8 cellular contexts compared by ENCODE assay signal in genomic region chr22:38758276-38758945, GRCh38. TPM values are rescaled to one million over a fixed set of nuclear protein-coding genes. Genes with fewer than 3 reads are reported as not detected.
DNase-seq lines count a peak whose midpoint lies in the region; ATAC-seq and TF ChIP-seq lines count a peak whose summit lies in the region.

No MANE protein-coding gene starts in this region.

- 83 to 95% methylated on average over 4 to 5 of the region's 16 CpGs for WGBS in esophagus squamous epithelium, 2 donors
- 75 to 78% methylated on average over 16 of the region's 16 CpGs for WGBS in lower leg skin, 2 donors

- H3K9me3 ChIP-seq in esophagus squamous epithelium = no peaks in the 10 kb centered on the region

- H3K9me3 Mint-ChIP-seq in IgD-negative memory B cell = no peaks in the 10 kb centered on the region
- H3K9me3 Mint-ChIP-seq in central memory CD8-positive, alpha-beta T cell = no peaks in the 10 kb centered on the region

- H3K27me3 ChIP-seq in esophagus squamous epithelium = no peaks in the 10 kb centered on the region

- H3K4me3 ChIP-seq in esophagus squamous epithelium (no peak overlapping the region), lower leg skin (ENCODE audit: low read depth, poor library complexity, severe bottlenecking) (no peak overlapping the region)

- DNase-seq in activated CD4-positive, alpha-beta T cell treated with anti-CD3 and anti-CD28 coated beads, Interleukin-2, amount 50 U/mL, for 4 hours = peak; percentile 77 to 80
- peak in 1 of 2 donors; percentile 28 for DNase-seq in central memory CD8-positive, alpha-beta T cell (ENCODE audit: low spot score in 2 of 2)
- DNase-seq in stimulated activated CD8-positive, alpha-beta memory T cell treated with anti-CD3 and anti-CD28 coated beads, Interleukin-12 subunit alpha, Interleukin-12 subunit beta, amount 100 ng/mL, for 4 hours (ENCODE audit: low read depth) = peak; percentile 58
- DNase-seq in esophagus squamous epithelium (lab: John Stamatoyannopoulos, UW) (no peak), lower leg skin (ENCODE audit: low spot score in 2 of 2) (no peak)

- peaks cover 0 to 3% (median 0%) of the 10 kb centered on the region in 3 donors for H3K36me3 ChIP-seq in esophagus squamous epithelium

- peak overlapping the region; percentile 34 to 99 (median 85) for H3K4me3 Mint-ChIP-seq in IgD-negative memory B cell
- H3K4me3 Mint-ChIP-seq in central memory CD8-positive, alpha-beta T cell = peak overlapping the region; percentile 89

- intact Hi-C loops in esophagus squamous epithelium (cut with DNase I) (no loop called here), lower leg skin (cut with DNase I; ENCODE audit: low total_unique reads) (no loop called here)

- TF ChIP-seq CTCF in esophagus squamous epithelium (IDR thresholded peaks at IDR 0.05) (no peak), lower leg skin (IDR thresholded peaks at IDR 0.05) (no peak)

- no peak for TF ChIP-seq POLR2A in esophagus squamous epithelium (IDR thresholded peaks at IDR 0.05)
- TF ChIP-seq POLR2A in lower leg skin (IDR thresholded peaks at IDR 0.05) = no peak

- H3K27ac Mint-ChIP-seq in IgD-negative memory B cell = peak overlapping the region; percentile 46 to 63 (median 51)
- peak overlapping the region; percentile 17 for H3K27ac Mint-ChIP-seq in central memory CD8-positive, alpha-beta T cell (ENCODE audit: low read depth)

- peaks cover 15 to 35% (median 18%) of the 10 kb centered on the region in 3 donors for H3K4me1 ChIP-seq in esophagus squamous epithelium

- H3K27ac ChIP-seq in esophagus squamous epithelium = no peak overlapping the region

- H3K36me3 Mint-ChIP-seq in IgD-negative memory B cell = peaks cover 1% of the 10 kb centered on the region
- H3K36me3 Mint-ChIP-seq in central memory CD8-positive, alpha-beta T cell (ENCODE audit: insufficient read depth) = peaks cover 22% of the 10 kb centered on the region

- H3K27me3 Mint-ChIP-seq in IgD-negative memory B cell = no peaks in the 10 kb centered on the region
- no peaks in the 10 kb centered on the region for H3K27me3 Mint-ChIP-seq in central memory CD8-positive, alpha-beta T cell

- peaks cover 37 to 41% (median 40%) of the 10 kb centered on the region in 3 donors for H3K4me1 Mint-ChIP-seq in IgD-negative memory B cell
- H3K4me1 Mint-ChIP-seq in central memory CD8-positive, alpha-beta T cell = peaks cover 43% of the 10 kb centered on the region

- no peak for ATAC-seq in central memory CD8-positive, alpha-beta T cell (replicated peaks; ENCODE audit: extremely low read depth, poor library complexity, severe bottlenecking)
- ATAC-seq in HG03439 (IDR thresholded peaks at IDR 0.05; ENCODE audit: unreplicated experiment) (no peak), GM21529 (IDR thresholded peaks at IDR 0.05; ENCODE audit: unreplicated experiment) (no peak)

RNA-seq across cellular contexts. Expression of gene SUN2, which starts 2.6 kb away (rescaled TPM):
- polyA plus RNA-seq in IgD-negative memory B cell = 206 TPM
- total RNA-seq in esophagus squamous epithelium (100 to 1,000 TPM in 3 of 4 donors, 10 to 100 TPM in 1; 94.2 to 307 (median 191) TPM), lower leg skin (100 to 1,000 TPM; 231 to 344 (median 282) TPM)

RNA-seq across cellular contexts. Expression of gene DNAL4, which starts 35.5 kb away (rescaled TPM):
- 9.0 TPM for polyA plus RNA-seq in IgD-negative memory B cell
- total RNA-seq in esophagus squamous epithelium (10 to 100 TPM in 3 of 4 donors, 1 to 10 TPM in 1; 7.3 to 15.5 (median 13.7) TPM), lower leg skin (10 to 100 TPM; 15.3 to 24.2 (median 23.7) TPM)

RNA-seq across cellular contexts. Expression of gene GTPBP1, which starts 52.7 kb away (rescaled TPM):
- polyA plus RNA-seq in IgD-negative memory B cell = 46.7 TPM
- total RNA-seq in esophagus squamous epithelium = 10 to 100 TPM; 15.3 to 37.4 (median 32.0) TPM
- total RNA-seq in lower leg skin = 10 to 100 TPM; 53.1 to 79.9 (median 72.7) TPM

RNA-seq across cellular contexts. Expression of gene JOSD1, which starts 57.7 kb away (rescaled TPM):
- polyA plus RNA-seq in IgD-negative memory B cell = 5.4 TPM
- total RNA-seq in esophagus squamous epithelium = 10 to 100 TPM; 27.8 to 48.8 (median 33.1) TPM
- 10 to 100 TPM; 52.0 to 90.6 (median 68.0) TPM for total RNA-seq in lower leg skin

Comparison
In these comparisons a context has a peak if more than half of its experiments do, and no peak if none do; other contexts are left out.
1. DNase-seq: peak in activated CD4-positive, alpha-beta T cell treated with anti-CD3 and anti-CD28 coated beads, Interleukin-2, amount 50 U/mL, for 4 hours (2 of 2) and stimulated activated CD8-positive, alpha-beta memory T cell treated with anti-CD3 and anti-CD28 coated beads, Interleukin-12 subunit alpha, Interleukin-12 subunit beta, amount 100 ng/mL, for 4 hours (single experiment); none in esophagus squamous epithelium (single experiment) and lower leg skin (0 of 2).